ENCODE assay signal across 8 cellular contexts in the genomic region with DNA sequence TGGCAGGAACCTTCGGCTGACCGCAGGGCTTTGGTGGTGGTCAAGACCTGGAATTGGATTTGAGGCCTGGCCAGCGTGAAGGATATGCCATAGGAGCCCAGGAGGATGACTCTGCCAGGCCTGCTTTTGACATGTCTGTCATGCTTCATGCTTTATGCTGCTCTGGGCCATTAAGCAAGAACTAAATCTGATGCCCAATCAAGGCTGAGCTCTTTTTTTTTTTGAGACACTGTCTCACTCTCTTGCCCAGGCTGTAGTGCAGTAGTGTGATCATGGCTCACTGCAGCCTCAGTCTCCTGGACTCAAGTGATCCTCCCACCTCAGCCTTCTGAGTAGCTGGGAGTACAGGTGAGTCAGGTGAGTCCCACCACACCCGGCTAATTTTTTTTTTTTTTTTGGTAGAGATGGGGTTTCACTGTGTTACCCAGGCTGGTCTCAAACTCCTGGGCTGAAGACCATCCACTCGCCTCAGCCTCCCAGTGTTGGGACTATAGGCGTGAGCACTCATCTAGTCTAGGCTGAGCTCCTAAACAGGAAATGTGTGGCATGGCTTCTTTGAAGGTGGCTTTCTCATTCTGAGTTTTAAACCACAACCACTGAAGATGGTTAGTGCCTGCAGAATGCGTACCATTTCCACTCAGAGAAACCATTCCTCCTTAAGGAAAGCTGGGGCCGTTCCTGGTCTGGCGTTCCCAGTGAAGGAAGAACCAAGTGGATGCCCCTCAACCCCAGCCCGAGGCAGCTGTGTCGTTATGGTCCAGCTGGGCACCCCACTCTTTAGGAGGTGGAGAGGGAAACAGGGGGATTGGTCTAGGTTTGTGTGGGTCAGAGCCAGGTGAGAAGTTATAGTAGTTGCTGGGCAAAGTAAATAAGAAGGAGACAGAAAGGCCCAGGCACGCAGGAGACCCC. TPM values are rescaled to one million over a fixed set of nuclear protein-coding genes. Genes with fewer than 3 reads are reported as not detected.
DNase-seq lines count a peak whose midpoint lies in the region; ATAC-seq and TF ChIP-seq lines count a peak whose summit lies in the region.

No MANE protein-coding gene starts in this region.

- H4K20me1 ChIP-seq in GM23248 (ENCODE audit: insufficient read depth) = no peaks in the 10 kb centered on the region

- peak overlapping the region; percentile 98 to 99 for H3K27ac Mint-ChIP-seq in effector memory CD8-positive, alpha-beta T cell

- no peak for TF ChIP-seq CTCF in body of pancreas (IDR thresholded peaks at IDR 0.05)
- TF ChIP-seq CTCF in left ventricle myocardium inferior (IDR thresholded peaks at IDR 0.05; ENCODE audit: borderline replicate concordance) = no peak

- H3K4me3 ChIP-seq in GM23248 (no peak overlapping the region), body of pancreas (no peak overlapping the region), left ventricle myocardium inferior (no peak overlapping the region)

- WGBS in GM23248 (ENCODE audit: low coverage in 1 of 2, low lambda C conversion rate in 2 of 2, missing lambda C conversion rate in 2 of 2), 2 experiments = 94 to 95% methylated on average over 12 of the region's 12 CpGs
- 80 to 81% methylated on average over 12 of the region's 12 CpGs for WGBS in body of pancreas, 2 donors

- H3F3A ChIP-seq in GM23248 (ENCODE audit: insufficient read depth) = peaks cover 11% of the 10 kb centered on the region; the same call in 1 of the 2 replicates

- H3K36me3 ChIP-seq in GM23248 (ENCODE audit: low read depth) (no peaks in the 10 kb centered on the region), body of pancreas (replicated peaks in 1 of 2; ENCODE audit: insufficient read depth in 1 of 2, low read depth in 2 of 2) (no peaks in the 10 kb centered on the region), left ventricle myocardium inferior (no peaks in the 10 kb centered on the region)

- H3K36me3 Mint-ChIP-seq in effector memory CD8-positive, alpha-beta T cell (ENCODE audit: insufficient read depth) = peaks cover 44% of the 10 kb centered on the region

- ATAC-seq in GM19395 (IDR thresholded peaks at IDR 0.05; ENCODE audit: unreplicated experiment) (peak; percentile 40), body of pancreas (no peak)
- ATAC-seq in effector memory CD8-positive, alpha-beta T cell (replicated peaks) = peak; percentile 22

- peaks cover 61 to 65% of the 10 kb centered on the region in 2 donors for H3K4me1 Mint-ChIP-seq in effector memory CD8-positive, alpha-beta T cell (ENCODE audit: low read depth in 2 of 2)

- H3K9me2 ChIP-seq in GM23248 (ENCODE audit: insufficient read depth) = no peaks in the 10 kb centered on the region

- no peaks in the 10 kb centered on the region for H3K27me3 Mint-ChIP-seq in effector memory CD8-positive, alpha-beta T cell

- no peaks in the 10 kb centered on the region for H3K79me2 ChIP-seq in GM23248 (ENCODE audit: insufficient read depth)

- no peaks in the 10 kb centered on the region for H3K9me3 Mint-ChIP-seq in effector memory CD8-positive, alpha-beta T cell

- no peak for TF ChIP-seq POLR2A in body of pancreas (IDR thresholded peaks at IDR 0.05)

- no peaks in the 10 kb centered on the region for H3K9me3 ChIP-seq in GM23248 (ENCODE audit: low read depth)
- H3K9me3 ChIP-seq in body of pancreas = no peaks in the 10 kb centered on the region
- H3K9me3 ChIP-seq in left ventricle myocardium inferior (replicated peaks) = peaks cover 1% of the 10 kb centered on the region

- no peak overlapping the region for H3K27ac ChIP-seq in GM23248
- peak overlapping the region in 1 of 4 donors; percentile 20 for H3K27ac ChIP-seq in body of pancreas
- no peak overlapping the region for H3K27ac ChIP-seq in left ventricle myocardium inferior (replicated peaks)

- H3K4me2 ChIP-seq in GM23248 (ENCODE audit: unreplicated experiment) = no peak overlapping the region

- H3K27me3 ChIP-seq in GM23248 (replicated peaks; ENCODE audit: insufficient read depth) (no peaks in the 10 kb centered on the region), body of pancreas (no peaks in the 10 kb centered on the region), left ventricle myocardium inferior (ENCODE audit: low read depth) (no peaks in the 10 kb centered on the region)

- H3K9ac ChIP-seq in GM23248 = no peak overlapping the region

- peaks cover 18% of the 10 kb centered on the region for H3K4me1 ChIP-seq in GM23248 (ENCODE audit: insufficient read depth)
- H3K4me1 ChIP-seq in body of pancreas = peaks cover 15% of the 10 kb centered on the region
- H3K4me1 ChIP-seq in left ventricle myocardium inferior = peaks cover 16% of the 10 kb centered on the region

- H3K4me3 Mint-ChIP-seq in effector memory CD8-positive, alpha-beta T cell = peak overlapping the region; percentile 84 to 85

- in situ Hi-C loops in GM23248 (cut with MboI) = no loop called here

- no peak overlapping the region for H2AFZ ChIP-seq in GM23248

- intact Hi-C loops in body of pancreas (cut with DNase I) (no loop called here), left ventricle myocardium inferior (cut with micrococcal nuclease) (no loop called here)

- DNase-seq in activated CD4-positive, CD25-positive, alpha-beta regulatory T cell treated with anti-CD3 and anti-CD28 coated beads, Interleukin-2, amount 50 U/mL, for 72 hours = peak; percentile 60
- DNase-seq in effector memory CD8-positive, alpha-beta T cell = peak; percentile 41 to 53 (median 42)
- DNase-seq in stimulated activated CD8-positive, alpha-beta memory T cell treated with anti-CD3 and anti-CD28 coated beads, Interleukin-4, amount 100 ng/mL, for 48 hours = peak; percentile 73
- DNase-seq in GM23248 (no peak), body of pancreas (no peak), left ventricle myocardium inferior (no peak), 8988T (no peak)

RNA-seq across cellular contexts. Expression of a gene that starts 34.2 kb away (rescaled TPM):
- total RNA-seq in GM23248 (2014; rRNA removed; shearing (Covaris generic)) = 91.4 and 122 TPM in 2 replicates
- polyA plus RNA-seq in GM23248 (2016; fragmentation: Nextera tagmentation; extraction: Ambion mirVana) = 236 and 237 TPM in 2 replicates
- total RNA-seq in body of pancreas = 10 to 100 TPM; 79.1 to 85.0 TPM
- total RNA-seq in left ventricle myocardium inferior = 780 TPM

Comparison
In these comparisons a context has a peak if more than half of its experiments do, and no peak if none do; other contexts are left out.
1. DNase-seq: peak in activated CD4-positive, CD25-positive, alpha-beta regulatory T cell treated with anti-CD3 and anti-CD28 coated beads, Interleukin-2, amount 50 U/mL, for 72 hours (single experiment), effector memory CD8-positive, alpha-beta T cell (3 of 3) and stimulated activated CD8-positive, alpha-beta memory T cell treated with anti-CD3 and anti-CD28 coated beads, Interleukin-4, amount 100 ng/mL, for 48 hours (single experiment); none in GM23248 (single experiment), body of pancreas (0 of 4), left ventricle myocardium inferior (single experiment) and 8988T (single experiment).